In the genomic region with DNA sequence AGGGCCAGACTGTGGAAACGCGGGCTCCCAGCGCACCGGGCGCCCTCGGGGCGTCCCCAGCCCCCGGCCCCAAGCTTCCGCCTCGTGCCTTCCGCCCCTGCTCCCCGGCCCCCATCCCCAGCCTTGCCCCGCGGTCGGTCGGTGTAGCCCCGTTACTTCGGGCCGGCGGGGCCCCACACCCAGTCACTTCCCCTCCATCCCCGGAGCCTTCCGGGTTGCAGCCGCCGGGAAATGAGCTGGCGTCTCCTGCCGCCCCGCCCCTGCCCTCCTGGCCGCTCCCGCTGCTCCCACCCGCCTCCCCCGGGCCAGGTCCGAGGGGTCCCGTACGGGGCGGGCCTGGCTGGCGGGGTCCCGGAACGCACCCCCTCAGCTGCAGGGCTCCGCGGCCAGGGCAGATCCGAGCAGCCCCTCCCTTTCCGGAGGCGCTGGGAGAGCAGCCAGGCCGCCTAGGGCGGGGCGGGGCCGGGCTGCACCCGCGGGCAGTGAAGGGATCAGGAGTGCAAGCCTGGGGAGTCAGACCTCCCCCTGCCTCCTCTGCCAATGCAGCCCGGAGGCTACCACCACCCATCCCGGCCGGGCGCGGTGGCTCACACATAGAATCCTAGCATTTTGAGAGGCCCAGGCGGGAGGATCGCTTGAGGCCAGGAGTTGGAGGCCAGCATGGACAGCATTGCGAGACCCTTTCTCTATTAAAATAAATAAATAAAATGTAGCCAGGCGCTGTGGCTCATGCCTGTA, we compare ENCODE assay signal across 1 cellular context.
TF ChIP-seq lines count a peak whose summit lies in the region.

No MANE protein-coding gene starts in this region.

TF ChIP-seq in K562, 482 proteins besides CTCF, POLR2A, EP300 and RAD21 (continued from another document and continues in another):
- TF ChIP-seq SMC3 (conservative IDR thresholded peaks at IDR 0.05; ENCODE audit: insufficient read depth, low read depth, low read length) = 0 out of 2 replicates have a peak, but pooled peaks have one; percentile 12
- TF ChIP-seq DNMT1 (IDR thresholded peaks at IDR 0.05) = no peak
- no peak for TF ChIP-seq KAT2B (IDR thresholded peaks at IDR 0.05; ENCODE audit: low read depth, low read length)
- TF ChIP-seq ELF2 (CRISPR knock-in tag; IDR thresholded peaks at IDR 0.05) = peak; percentile 77
- no peak for TF ChIP-seq ZNF764 (CRISPR knock-in tag; IDR thresholded peaks at IDR 0.05; ENCODE audit: low read depth)
- TF ChIP-seq BCL6 (CRISPR knock-in tag; IDR thresholded peaks at IDR 0.05) = no peak
- no peak for TF ChIP-seq PPARD (CRISPR knock-in tag; IDR thresholded peaks at IDR 0.05)
- TF ChIP-seq, protein P1, sequence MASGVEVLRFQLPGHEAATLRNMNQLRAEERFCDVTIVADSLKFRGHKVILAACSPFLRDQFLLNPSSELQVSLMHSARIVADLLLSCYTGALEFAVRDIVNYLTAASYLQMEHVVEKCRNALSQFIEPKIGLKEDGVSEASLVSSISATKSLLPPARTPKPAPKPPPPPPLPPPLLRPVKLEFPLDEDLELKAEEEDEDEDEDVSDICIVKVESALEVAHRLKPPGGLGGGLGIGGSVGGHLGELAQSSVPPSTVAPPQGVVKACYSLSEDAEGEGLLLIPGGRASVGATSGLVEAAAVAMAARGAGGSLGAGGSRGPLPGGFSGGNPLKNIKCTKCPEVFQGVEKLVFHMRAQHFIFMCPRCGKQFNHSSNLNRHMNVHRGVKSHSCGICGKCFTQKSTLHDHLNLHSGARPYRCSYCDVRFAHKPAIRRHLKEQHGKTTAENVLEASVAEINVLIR (CRISPR knock-in tag; IDR thresholded peaks at IDR 0.05) = no peak
- TF ChIP-seq HDAC3 (IDR thresholded peaks at IDR 0.05; ENCODE audit: borderline replicate concordance, partially characterized antibody) = no peak
- TF ChIP-seq, protein P2, sequence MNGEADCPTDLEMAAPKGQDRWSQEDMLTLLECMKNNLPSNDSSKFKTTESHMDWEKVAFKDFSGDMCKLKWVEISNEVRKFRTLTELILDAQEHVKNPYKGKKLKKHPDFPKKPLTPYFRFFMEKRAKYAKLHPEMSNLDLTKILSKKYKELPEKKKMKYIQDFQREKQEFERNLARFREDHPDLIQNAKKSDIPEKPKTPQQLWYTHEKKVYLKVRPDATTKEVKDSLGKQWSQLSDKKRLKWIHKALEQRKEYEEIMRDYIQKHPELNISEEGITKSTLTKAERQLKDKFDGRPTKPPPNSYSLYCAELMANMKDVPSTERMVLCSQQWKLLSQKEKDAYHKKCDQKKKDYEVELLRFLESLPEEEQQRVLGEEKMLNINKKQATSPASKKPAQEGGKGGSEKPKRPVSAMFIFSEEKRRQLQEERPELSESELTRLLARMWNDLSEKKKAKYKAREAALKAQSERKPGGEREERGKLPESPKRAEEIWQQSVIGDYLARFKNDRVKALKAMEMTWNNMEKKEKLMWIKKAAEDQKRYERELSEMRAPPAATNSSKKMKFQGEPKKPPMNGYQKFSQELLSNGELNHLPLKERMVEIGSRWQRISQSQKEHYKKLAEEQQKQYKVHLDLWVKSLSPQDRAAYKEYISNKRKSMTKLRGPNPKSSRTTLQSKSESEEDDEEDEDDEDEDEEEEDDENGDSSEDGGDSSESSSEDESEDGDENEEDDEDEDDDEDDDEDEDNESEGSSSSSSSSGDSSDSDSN (IDR thresholded peaks at IDR 0.05; ENCODE audit: borderline replicate concordance in 1 of 2, low read depth in 2 of 2, low read length in 2 of 2) = peak in 1 of 2 experiments; percentile 82; a peak in 2 of 4 replicates
- TF ChIP-seq MBD2 (IDR thresholded peaks at IDR 0.05; ENCODE audit: borderline replicate concordance, low read depth) = peak; percentile 12; the same call in 1 of the 2 replicates
- TF ChIP-seq ZNF311 (CRISPR knock-in tag; IDR thresholded peaks at IDR 0.05) = no peak
- no peak for TF ChIP-seq PHF21A (IDR thresholded peaks at IDR 0.05; ENCODE audit: borderline replicate concordance, low read depth)
- no peak for TF ChIP-seq PYGO2 (tag; IDR thresholded peaks at IDR 0.05)
- TF ChIP-seq ZSCAN32 (CRISPR knock-in tag; IDR thresholded peaks at IDR 0.05) = no peak
- TF ChIP-seq, protein P3, sequence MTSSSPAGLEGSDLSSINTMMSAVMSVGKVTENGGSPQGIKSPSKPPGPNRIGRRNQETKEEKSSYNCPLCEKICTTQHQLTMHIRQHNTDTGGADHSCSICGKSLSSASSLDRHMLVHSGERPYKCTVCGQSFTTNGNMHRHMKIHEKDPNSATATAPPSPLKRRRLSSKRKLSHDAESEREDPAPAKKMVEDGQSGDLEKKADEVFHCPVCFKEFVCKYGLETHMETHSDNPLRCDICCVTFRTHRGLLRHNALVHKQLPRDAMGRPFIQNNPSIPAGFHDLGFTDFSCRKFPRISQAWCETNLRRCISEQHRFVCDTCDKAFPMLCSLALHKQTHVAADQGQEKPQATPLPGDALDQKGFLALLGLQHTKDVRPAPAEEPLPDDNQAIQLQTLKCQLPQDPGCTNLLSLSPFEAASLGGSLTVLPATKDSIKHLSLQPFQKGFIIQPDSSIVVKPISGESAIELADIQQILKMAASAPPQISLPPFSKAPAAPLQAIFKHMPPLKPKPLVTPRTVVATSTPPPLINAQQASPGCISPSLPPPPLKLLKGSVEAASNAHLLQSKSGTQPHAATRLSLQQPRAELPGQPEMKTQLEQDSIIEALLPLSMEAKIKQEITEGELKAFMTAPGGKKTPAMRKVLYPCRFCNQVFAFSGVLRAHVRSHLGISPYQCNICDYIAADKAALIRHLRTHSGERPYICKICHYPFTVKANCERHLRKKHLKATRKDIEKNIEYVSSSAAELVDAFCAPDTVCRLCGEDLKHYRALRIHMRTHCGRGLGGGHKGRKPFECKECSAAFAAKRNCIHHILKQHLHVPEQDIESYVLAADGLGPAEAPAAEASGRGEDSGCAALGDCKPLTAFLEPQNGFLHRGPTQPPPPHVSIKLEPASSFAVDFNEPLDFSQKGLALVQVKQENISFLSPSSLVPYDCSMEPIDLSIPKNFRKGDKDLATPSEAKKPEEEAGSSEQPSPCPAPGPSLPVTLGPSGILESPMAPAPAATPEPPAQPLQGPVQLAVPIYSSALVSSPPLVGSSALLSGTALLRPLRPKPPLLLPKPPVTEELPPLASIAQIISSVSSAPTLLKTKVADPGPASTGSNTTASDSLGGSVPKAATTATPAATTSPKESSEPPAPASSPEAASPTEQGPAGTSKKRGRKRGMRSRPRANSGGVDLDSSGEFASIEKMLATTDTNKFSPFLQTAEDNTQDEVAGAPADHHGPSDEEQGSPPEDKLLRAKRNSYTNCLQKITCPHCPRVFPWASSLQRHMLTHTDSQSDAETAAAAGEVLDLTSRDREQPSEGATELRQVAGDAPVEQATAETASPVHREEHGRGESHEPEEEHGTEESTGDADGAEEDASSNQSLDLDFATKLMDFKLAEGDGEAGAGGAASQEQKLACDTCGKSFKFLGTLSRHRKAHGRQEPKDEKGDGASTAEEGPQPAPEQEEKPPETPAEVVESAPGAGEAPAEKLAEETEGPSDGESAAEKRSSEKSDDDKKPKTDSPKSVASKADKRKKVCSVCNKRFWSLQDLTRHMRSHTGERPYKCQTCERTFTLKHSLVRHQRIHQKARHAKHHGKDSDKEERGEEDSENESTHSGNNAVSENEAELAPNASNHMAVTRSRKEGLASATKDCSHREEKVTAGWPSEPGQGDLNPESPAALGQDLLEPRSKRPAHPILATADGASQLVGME (CRISPR knock-in tag; IDR thresholded peaks at IDR 0.05) = no peak
- no peak for TF ChIP-seq SP1 (CRISPR knock-in tag; IDR thresholded peaks at IDR 0.05)
- no peak for TF ChIP-seq ZNF316 (IDR thresholded peaks at IDR 0.05)
- no peak for TF ChIP-seq ZNF668 (CRISPR knock-in tag; IDR thresholded peaks at IDR 0.05)
- peak; percentile 85; the same call in 1 of the 2 replicates for TF ChIP-seq ZBTB7A (IDR thresholded peaks at IDR 0.05; ENCODE audit: borderline replicate concordance, control insufficient read depth, low read depth, low read length)
- TF ChIP-seq CREBBP (IDR thresholded peaks at IDR 0.05; ENCODE audit: low read depth, low read length) = no peak
- TF ChIP-seq PHTF2 (CRISPR knock-in tag; IDR thresholded peaks at IDR 0.05) = no peak
- TF ChIP-seq FOS (IDR thresholded peaks at IDR 0.05; ENCODE audit: extremely low read depth, insufficient read length) = no peak
- no peak for TF ChIP-seq ILK (tag; IDR thresholded peaks at IDR 0.05; ENCODE audit: borderline replicate concordance, low read depth)
- TF ChIP-seq, protein P4, sequence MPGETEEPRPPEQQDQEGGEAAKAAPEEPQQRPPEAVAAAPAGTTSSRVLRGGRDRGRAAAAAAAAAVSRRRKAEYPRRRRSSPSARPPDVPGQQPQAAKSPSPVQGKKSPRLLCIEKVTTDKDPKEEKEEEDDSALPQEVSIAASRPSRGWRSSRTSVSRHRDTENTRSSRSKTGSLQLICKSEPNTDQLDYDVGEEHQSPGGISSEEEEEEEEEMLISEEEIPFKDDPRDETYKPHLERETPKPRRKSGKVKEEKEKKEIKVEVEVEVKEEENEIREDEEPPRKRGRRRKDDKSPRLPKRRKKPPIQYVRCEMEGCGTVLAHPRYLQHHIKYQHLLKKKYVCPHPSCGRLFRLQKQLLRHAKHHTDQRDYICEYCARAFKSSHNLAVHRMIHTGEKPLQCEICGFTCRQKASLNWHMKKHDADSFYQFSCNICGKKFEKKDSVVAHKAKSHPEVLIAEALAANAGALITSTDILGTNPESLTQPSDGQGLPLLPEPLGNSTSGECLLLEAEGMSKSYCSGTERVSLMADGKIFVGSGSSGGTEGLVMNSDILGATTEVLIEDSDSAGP (CRISPR knock-in tag; IDR thresholded peaks at IDR 0.05) = no peak
- peak; percentile 46; the same call in 1 of the 2 replicates for TF ChIP-seq HDGF (IDR thresholded peaks at IDR 0.05)
- TF ChIP-seq, protein P5, sequence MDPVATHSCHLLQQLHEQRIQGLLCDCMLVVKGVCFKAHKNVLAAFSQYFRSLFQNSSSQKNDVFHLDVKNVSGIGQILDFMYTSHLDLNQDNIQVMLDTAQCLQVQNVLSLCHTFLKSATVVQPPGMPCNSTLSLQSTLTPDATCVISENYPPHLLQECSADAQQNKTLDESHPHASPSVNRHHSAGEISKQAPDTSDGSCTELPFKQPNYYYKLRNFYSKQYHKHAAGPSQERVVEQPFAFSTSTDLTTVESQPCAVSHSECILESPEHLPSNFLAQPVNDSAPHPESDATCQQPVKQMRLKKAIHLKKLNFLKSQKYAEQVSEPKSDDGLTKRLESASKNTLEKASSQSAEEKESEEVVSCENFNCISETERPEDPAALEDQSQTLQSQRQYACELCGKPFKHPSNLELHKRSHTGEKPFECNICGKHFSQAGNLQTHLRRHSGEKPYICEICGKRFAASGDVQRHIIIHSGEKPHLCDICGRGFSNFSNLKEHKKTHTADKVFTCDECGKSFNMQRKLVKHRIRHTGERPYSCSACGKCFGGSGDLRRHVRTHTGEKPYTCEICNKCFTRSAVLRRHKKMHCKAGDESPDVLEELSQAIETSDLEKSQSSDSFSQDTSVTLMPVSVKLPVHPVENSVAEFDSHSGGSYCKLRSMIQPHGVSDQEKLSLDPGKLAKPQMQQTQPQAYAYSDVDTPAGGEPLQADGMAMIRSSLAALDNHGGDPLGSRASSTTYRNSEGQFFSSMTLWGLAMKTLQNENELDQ (CRISPR knock-in tag; IDR thresholded peaks at IDR 0.05; ENCODE audit: borderline replicate concordance) = no peak
- TF ChIP-seq, protein P6, sequence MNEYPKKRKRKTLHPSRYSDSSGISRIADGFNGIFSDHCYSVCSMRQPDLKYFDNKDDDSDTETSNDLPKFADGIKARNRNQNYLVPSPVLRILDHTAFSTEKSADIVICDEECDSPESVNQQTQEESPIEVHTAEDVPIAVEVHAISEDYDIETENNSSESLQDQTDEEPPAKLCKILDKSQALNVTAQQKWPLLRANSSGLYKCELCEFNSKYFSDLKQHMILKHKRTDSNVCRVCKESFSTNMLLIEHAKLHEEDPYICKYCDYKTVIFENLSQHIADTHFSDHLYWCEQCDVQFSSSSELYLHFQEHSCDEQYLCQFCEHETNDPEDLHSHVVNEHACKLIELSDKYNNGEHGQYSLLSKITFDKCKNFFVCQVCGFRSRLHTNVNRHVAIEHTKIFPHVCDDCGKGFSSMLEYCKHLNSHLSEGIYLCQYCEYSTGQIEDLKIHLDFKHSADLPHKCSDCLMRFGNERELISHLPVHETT (CRISPR knock-in tag; conservative IDR thresholded peaks at IDR 0.05 in 1 of 2, IDR thresholded peaks at IDR 0.05 in 1 of 2) = peak in 1 of 2 experiments; percentile 63; a peak in 2 of 4 replicates
- TF ChIP-seq SAFB2 (IDR thresholded peaks at IDR 0.05; ENCODE audit: borderline replicate concordance, low read depth, low read length, severe bottlenecking) = no peak
- TF ChIP-seq SRSF3 (IDR thresholded peaks at IDR 0.05; ENCODE audit: insufficient read depth, low read length) = no peak
- no peak for TF ChIP-seq ZNF583 (CRISPR knock-in tag; IDR thresholded peaks at IDR 0.05)
- TF ChIP-seq HNRNPK (IDR thresholded peaks at IDR 0.05; ENCODE audit: low read depth, low read length, poor library complexity, severe bottlenecking) = peak; percentile 37
- TF ChIP-seq, protein P7, sequence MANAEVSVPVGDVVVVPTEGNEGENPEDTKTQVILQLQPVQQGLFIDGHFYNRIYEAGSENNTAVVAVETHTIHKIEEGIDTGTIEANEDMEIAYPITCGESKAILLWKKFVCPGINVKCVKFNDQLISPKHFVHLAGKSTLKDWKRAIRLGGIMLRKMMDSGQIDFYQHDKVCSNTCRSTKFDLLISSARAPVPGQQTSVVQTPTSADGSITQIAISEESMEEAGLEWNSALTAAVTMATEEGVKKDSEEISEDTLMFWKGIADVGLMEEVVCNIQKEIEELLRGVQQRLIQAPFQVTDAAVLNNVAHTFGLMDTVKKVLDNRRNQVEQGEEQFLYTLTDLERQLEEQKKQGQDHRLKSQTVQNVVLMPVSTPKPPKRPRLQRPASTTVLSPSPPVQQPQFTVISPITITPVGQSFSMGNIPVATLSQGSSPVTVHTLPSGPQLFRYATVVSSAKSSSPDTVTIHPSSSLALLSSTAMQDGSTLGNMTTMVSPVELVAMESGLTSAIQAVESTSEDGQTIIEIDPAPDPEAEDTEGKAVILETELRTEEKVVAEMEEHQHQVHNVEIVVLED (CRISPR knock-in tag; IDR thresholded peaks at IDR 0.05) = no peak
- no peak for TF ChIP-seq SRSF7 (optimal IDR thresholded peaks at IDR 0.05; ENCODE audit: low read depth, low read length)
- no peak for TF ChIP-seq ZNF444 (CRISPR knock-in tag; IDR thresholded peaks at IDR 0.05)
- TF ChIP-seq DMBX1 (CRISPR knock-in tag; IDR thresholded peaks at IDR 0.05; ENCODE audit: borderline replicate concordance) = no peak
- no peak for TF ChIP-seq SRSF9 (IDR thresholded peaks at IDR 0.05; ENCODE audit: borderline replicate concordance, low read depth, low read length)
- TF ChIP-seq MCM7 (IDR thresholded peaks at IDR 0.05) = no peak
- TF ChIP-seq NR3C1 (CRISPR knock-in tag; IDR thresholded peaks at IDR 0.05) = no peak
- TF ChIP-seq NONO (IDR thresholded peaks at IDR 0.05; ENCODE audit: low read depth in 2 of 2, low read length in 1 of 2) = peak in 1 of 2 experiments; percentile 61; a peak in 1 of 4 replicates
